1 cellular context compared by ENCODE assay signal in genomic region chr2:157334797-157335196, GRCh38.
TF ChIP-seq lines count a peak whose summit lies in the region.

No MANE protein-coding gene starts in this region.

TF ChIP-seq in K562, 482 proteins besides CTCF, POLR2A, EP300 and RAD21:
- 0 out of 2 replicates have a peak, but pooled peaks have one; percentile 22 for TF ChIP-seq ZNF274 (IDR thresholded peaks at IDR 0.05; ENCODE audit: borderline replicate concordance, low read depth, low read length)
- no peak for TF ChIP-seq SRF (CRISPR knock-in tag; IDR thresholded peaks at IDR 0.05)
